In the genomic region with DNA sequence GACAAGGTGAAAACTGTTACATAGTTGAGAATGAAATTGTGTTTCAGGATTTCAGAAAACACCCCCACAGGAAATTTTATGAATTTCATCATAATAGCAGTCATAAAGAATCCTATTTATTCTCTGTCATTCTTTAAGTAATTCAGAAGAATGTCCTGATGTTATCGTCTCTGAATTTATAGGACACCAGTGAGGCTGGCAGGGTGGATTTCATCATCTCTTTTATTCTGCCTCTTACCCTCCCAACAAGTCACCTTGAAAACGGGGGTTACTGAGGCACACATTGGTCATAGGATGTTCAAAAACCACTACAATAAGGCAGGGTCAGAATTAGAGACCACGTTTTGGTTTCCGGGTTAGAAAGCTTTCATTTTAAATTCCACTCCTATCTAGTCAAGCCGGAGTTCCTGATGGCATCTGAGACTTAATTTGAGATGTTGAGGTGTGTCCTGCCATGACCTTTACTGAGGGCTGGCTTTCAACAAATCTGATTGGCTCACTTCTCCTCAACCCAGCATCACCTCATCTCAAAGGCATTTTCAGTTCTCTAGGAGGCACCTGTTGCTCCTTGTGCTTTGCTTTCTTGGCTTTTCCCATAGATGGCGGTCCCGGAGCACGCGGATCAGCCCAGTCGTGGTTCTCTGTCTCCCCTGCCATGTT, we compare ENCODE assay signal across 11 cellular contexts.
DNase-seq lines count a peak whose midpoint lies in the region; ATAC-seq and TF ChIP-seq lines count a peak whose summit lies in the region.
"Had no signal": no experiment of that assay in that cellular context is flagged by ENCODE, and none has a peak within 500 bp of the region (broad histone marks: within the 10 kb centered on the region; RNA-seq: fewer than 3 reads in every experiment).

No MANE protein-coding gene starts in this region.

- H3K4me1 ChIP-seq in esophagus squamous epithelium = peaks cover 0 to 64% (median 15%) of the 10 kb centered on the region in 3 donors
- no peaks in the 10 kb centered on the region for H3K4me1 ChIP-seq in smooth muscle cell (ENCODE audit: low read depth)

- H2AFZ ChIP-seq in smooth muscle cell (ENCODE audit: low read depth) = no peak overlapping the region

- H3K4me2 ChIP-seq in smooth muscle cell = no peak overlapping the region

- peak; percentile 88 for ATAC-seq in activated CD4-positive, alpha-beta T cell treated with anti-CD3 and anti-CD28 coated beads for 36 hours

- POLR2A ChIA-PET in activated CD4-positive, alpha-beta T cell treated with anti-CD3 and anti-CD28 coated beads for 36 hours (lab: Charles Lee) = interaction anchor here (1.0 kb wide), 1 partner anchor 31 kb away, joined by 5 read pairs; no protein-coding TSS in a partner anchor

- peaks cover 22% of the 10 kb centered on the region for H3K4me1 Mint-ChIP-seq in activated CD4-positive, alpha-beta T cell treated with anti-CD3 and anti-CD28 coated beads for 36 hours

- no peak overlapping the region for H3K4me3 Mint-ChIP-seq in activated CD4-positive, alpha-beta T cell treated with anti-CD3 and anti-CD28 coated beads for 36 hours
- H3K4me3 Mint-ChIP-seq: dendritic cell treated with granulocyte-macrophage colony-stimulating factor and Interleukin-4, amounts not matched to agents 40 ng/mL and 50 ng/mL, for 4 days had no signal

- H3K36me3 ChIP-seq in esophagus squamous epithelium = no peaks in the 10 kb centered on the region
- H3K36me3 ChIP-seq in smooth muscle cell (ENCODE audit: low read depth) = no peaks in the 10 kb centered on the region

- H3F3A ChIP-seq in smooth muscle cell (ENCODE audit: low read depth) = no peaks in the 10 kb centered on the region

- H3K9me3 Mint-ChIP-seq in activated CD4-positive, alpha-beta T cell treated with anti-CD3 and anti-CD28 coated beads for 36 hours (ENCODE audit: low read depth) = peaks cover 8% of the 10 kb centered on the region

- peak; percentile 27 for DNase-seq in activated CD4-positive, alpha-beta T cell treated with anti-CD3 and anti-CD28 coated beads for 36 hours
- no peak for DNase-seq in activated CD4-positive, alpha-beta T cell treated with anti-CD3 and anti-CD28 coated beads, Interleukin-2, amount 50 U/mL, for 48 hours
- DNase-seq in T1000 (lab: John Stamatoyannopoulos, UW) = peak; percentile 66
- no peak for DNase-seq in esophagus squamous epithelium (lab: John Stamatoyannopoulos, UW)
- no peak for DNase-seq in smooth muscle cell (lab: John Stamatoyannopoulos, UW; ENCODE audit: unreplicated experiment)
- DNase-seq in ureter (ENCODE audit: low spot score) = no peak
- no peak for DNase-seq in occipital lobe (lab: John Stamatoyannopoulos, UW)
- DNase-seq in NOMO-1 (lab: John Stamatoyannopoulos, UW; ENCODE audit: unreplicated experiment in 2 of 2) = no peak
- DNase-seq: NCI-H1105 treated with DMSO at 0.1 percent for 48 hours, SHP77 had no signal

- H3K27ac ChIP-seq in esophagus squamous epithelium (peak overlapping the region; percentile 29 to 80 (median 68)), smooth muscle cell (ENCODE audit: low read depth) (peak overlapping the region; percentile 52)

- TF ChIP-seq POLR2A in esophagus squamous epithelium (IDR thresholded peaks at IDR 0.05) = no peak

- TF ChIP-seq CTCF in esophagus squamous epithelium (IDR thresholded peaks at IDR 0.05) = no peak
- TF ChIP-seq CTCF in smooth muscle cell (IDR thresholded peaks at IDR 0.05; ENCODE audit: borderline replicate concordance, insufficient read depth, poor library complexity, severe bottlenecking) = no peak

- H3K9ac ChIP-seq in smooth muscle cell (ENCODE audit: low read depth) = no peak overlapping the region

- intact Hi-C loops in activated CD4-positive, alpha-beta T cell treated with anti-CD3 and anti-CD28 coated beads for 36 hours (cut with DNase I, micrococcal nuclease) = loop anchor here in 1 of 2 experiments (1.0 kb wide), 1 partner anchor 102 kb away; no protein-coding TSS in a partner anchor
- intact Hi-C loops in esophagus squamous epithelium (cut with DNase I) = no loop called here

- peak overlapping the region; percentile 76 for H3K27ac Mint-ChIP-seq in activated CD4-positive, alpha-beta T cell treated with anti-CD3 and anti-CD28 coated beads for 36 hours
- H3K27ac Mint-ChIP-seq: dendritic cell treated with granulocyte-macrophage colony-stimulating factor and Interleukin-4, amounts not matched to agents 40 ng/mL and 50 ng/mL, for 4 days had no signal

- no peaks in the 10 kb centered on the region for H3K9me3 ChIP-seq in esophagus squamous epithelium
- no peaks in the 10 kb centered on the region for H3K9me3 ChIP-seq in smooth muscle cell (replicated peaks; ENCODE audit: low read depth)

- no peaks in the 10 kb centered on the region for H3K79me2 ChIP-seq in smooth muscle cell (ENCODE audit: low read depth)

- H4K20me1 ChIP-seq in smooth muscle cell (ENCODE audit: low read depth) = no peaks in the 10 kb centered on the region

- CTCF ChIA-PET in activated CD4-positive, alpha-beta T cell treated with anti-CD3 and anti-CD28 coated beads for 36 hours (lab: Charles Lee) = no interaction called here

- H3K27me3 Mint-ChIP-seq in activated CD4-positive, alpha-beta T cell treated with anti-CD3 and anti-CD28 coated beads for 36 hours = no peaks in the 10 kb centered on the region
- H3K27me3 Mint-ChIP-seq: dendritic cell treated with granulocyte-macrophage colony-stimulating factor and Interleukin-4, amounts not matched to agents 40 ng/mL and 50 ng/mL, for 4 days had no signal

- H3K4me3 ChIP-seq in esophagus squamous epithelium (no peak overlapping the region), smooth muscle cell (no peak overlapping the region)

- H3K36me3 Mint-ChIP-seq in activated CD4-positive, alpha-beta T cell treated with anti-CD3 and anti-CD28 coated beads for 36 hours (ENCODE audit: low read depth) = peaks cover 7% of the 10 kb centered on the region

- WGBS in esophagus squamous epithelium, 2 donors = 73 to 74% methylated on average over 10 of the region's 10 CpGs
- WGBS in smooth muscle cell (ENCODE audit: low lambda C conversion rate) = 83% methylated on average over 10 of the region's 10 CpGs

- H3K27me3 ChIP-seq in esophagus squamous epithelium (no peaks in the 10 kb centered on the region), smooth muscle cell (ENCODE audit: low read depth) (no peaks in the 10 kb centered on the region)

Comparison
In these comparisons a context has a peak if more than half of its experiments do, and no peak if none do; other contexts are left out.
1. DNase-seq: peak in activated CD4-positive, alpha-beta T cell treated with anti-CD3 and anti-CD28 coated beads for 36 hours (single experiment) and T1000 (single experiment); none in activated CD4-positive, alpha-beta T cell treated with anti-CD3 and anti-CD28 coated beads, Interleukin-2, amount 50 U/mL, for 48 hours (0 of 2), esophagus squamous epithelium (single experiment), smooth muscle cell (single experiment), ureter (single experiment), occipital lobe (single experiment) and NOMO-1 (0 of 2).